Comparison of ENCODE assay signal across 8 cellular contexts in genomic region chr12:78229491-78230209, GRCh38.
DNase-seq lines count a peak whose midpoint lies in the region; ATAC-seq, FAIRE-seq and TF ChIP-seq lines count a peak whose summit lies in the region.

No MANE protein-coding gene starts in this region.

- H3K9ac ChIP-seq in iPS-20b (ENCODE audit: low read depth, low read length), result peak overlapping the region; percentile 17; the same call in 1 of the 2 replicates

- no peaks in the 10 kb centered on the region for H3K9me3 ChIP-seq in A549
- H3K9me3 ChIP-seq in iPS-20b (ENCODE audit: insufficient read depth, low read depth, low read length), result peaks cover 5% of the 10 kb centered on the region
- H3K9me3 ChIP-seq in stomach, result peaks cover 0 to 4% (median 0%) of the 10 kb centered on the region in 4 donors

- CTCF ChIA-PET in A549 (lab: Yijun Ruan, JAX), result no interaction called here

- H3K36me3 ChIP-seq in GM06990 (ENCODE audit: control insufficient read depth, insufficient read depth, low read length) (no peaks in the 10 kb centered on the region), H7 (replicated peaks; ENCODE audit: control insufficient read depth, insufficient read depth, low read length) (no peaks in the 10 kb centered on the region), iPS-20b (ENCODE audit: insufficient read depth, low read depth, low read length) (no peaks in the 10 kb centered on the region), stomach (no peaks in the 10 kb centered on the region)

- H3K4me1 ChIP-seq in A549, result no peaks in the 10 kb centered on the region
- peaks cover 40% of the 10 kb centered on the region; the same call in 1 of the 2 replicates for H3K4me1 ChIP-seq in iPS-20b (ENCODE audit: insufficient read depth, low read length)
- H3K4me1 ChIP-seq in stomach, result no peaks in the 10 kb centered on the region

- H3K27me3 ChIP-seq in GM06990 (replicated peaks; ENCODE audit: control insufficient read depth, insufficient read depth, low read length) (no peaks in the 10 kb centered on the region), H7 (ENCODE audit: control insufficient read depth, insufficient read depth, low read length) (no peaks in the 10 kb centered on the region), iPS-20b (ENCODE audit: insufficient read depth, low read length) (no peaks in the 10 kb centered on the region), stomach (no peaks in the 10 kb centered on the region)

- no peak for TF ChIP-seq EP300 in A549 (IDR thresholded peaks at IDR 0.05)
- TF ChIP-seq EP300 in Ishikawa (IDR thresholded peaks at IDR 0.05; ENCODE audit: borderline replicate concordance), result no peak
- TF ChIP-seq EP300 in stomach (IDR thresholded peaks at IDR 0.05), result no peak

- peak; percentile 19 to 54; a peak in 2 of 5 replicates for TF ChIP-seq RAD21 in A549 (conservative IDR thresholded peaks at IDR 0.05 in 1 of 2, IDR thresholded peaks at IDR 0.05 in 1 of 2)
- TF ChIP-seq RAD21 in Ishikawa (IDR thresholded peaks at IDR 0.05; ENCODE audit: low read depth), result peak; percentile 34

- FAIRE-seq in A549 (lab: Jason Lieb, UNC), result no peak

- POLR2A ChIA-PET in A549 (lab: Yijun Ruan, JAX), result no interaction called here

- no peak overlapping the region for H3K4me3 ChIP-seq in A549
- no peak overlapping the region for H3K4me3 ChIP-seq in GM06990 (replicated peaks; ENCODE audit: low read depth, low read length)
- H3K4me3 ChIP-seq in H7 (ENCODE audit: insufficient read depth, low read depth, low read length), result no peak overlapping the region
- peak overlapping the region; percentile 38 for H3K4me3 ChIP-seq in iPS-20b (ENCODE audit: low read length)
- no peak overlapping the region for H3K4me3 ChIP-seq in stomach

- H3K4me2 ChIP-seq in A549, result no peak overlapping the region

- no peak for TF ChIP-seq POLR2A in A549 (IDR thresholded peaks at IDR 0.05; ENCODE audit: low read length)
- TF ChIP-seq POLR2A in stomach (IDR thresholded peaks at IDR 0.05), result no peak

- TF ChIP-seq CTCF in A549 (IDR thresholded peaks at IDR 0.05) (peak; percentile 22; the same call in 1 of the 3 replicates), GM06990 (IDR thresholded peaks at IDR 0.05; ENCODE audit: insufficient read depth, low read length, poor library complexity, severe bottlenecking) (peak; percentile 79), VCaP (conservative IDR thresholded peaks at IDR 0.05) (peak; percentile 85), stomach (IDR thresholded peaks at IDR 0.05) (peak in 1 of 7 experiments; percentile 22)

- ATAC-seq in A549, result peak in 1 of 2 experiments; percentile 46; a peak in 1 of 6 replicates

- intact Hi-C loops in stomach (cut with DNase I; ENCODE audit: low total_unique reads), result no loop called here

- DNase-seq in A549 (ENCODE audit: low read depth in 1 of 2, low spot score in 1 of 2), result peak; percentile 4 to 65
- peak; percentile 21 for DNase-seq in GM06990 (ENCODE audit: extremely low read depth, insufficient read length)
- DNase-seq in H7, result peak; percentile 2
- no peak for DNase-seq in stomach
- no peak for DNase-seq in inferior parietal cortex (ENCODE audit: extremely low spot score)

- H3K27ac ChIP-seq in A549 (no peak overlapping the region), VCaP (no peak overlapping the region), iPS-20b (ENCODE audit: low read length) (no peak overlapping the region), stomach (no peak overlapping the region)

- WGBS in A549 (ENCODE audit: missing lambda C conversion rate), result 54% methylated on average over 6 of the region's 6 CpGs
- WGBS in stomach, 5 donors, result 34 to 44% (median 37%) methylated on average over 6 of the region's 6 CpGs

TF ChIP-seq in A549, 52 proteins besides CTCF, POLR2A, EP300 and RAD21 (continues in another document):
- TF ChIP-seq TFCP2L1 (CRISPR knock-in tag; IDR thresholded peaks at IDR 0.05), result no peak
- TF ChIP-seq CHD2 (IDR thresholded peaks at IDR 0.05; ENCODE audit: low read length, partially characterized antibody), result no peak
- no peak for TF ChIP-seq FOSL2 (IDR thresholded peaks at IDR 0.05)
- no peak for TF ChIP-seq FOSL2 (CRISPR knock-in tag; IDR thresholded peaks at IDR 0.05)
- TF ChIP-seq REST (IDR thresholded peaks at IDR 0.05), result no peak
- TF ChIP-seq ATOH8 (CRISPR knock-in tag; IDR thresholded peaks at IDR 0.05; ENCODE audit: low read depth), result no peak
- no peak for TF ChIP-seq FOXS1 (CRISPR knock-in tag; IDR thresholded peaks at IDR 0.05)
- no peak for TF ChIP-seq RCOR1 (IDR thresholded peaks at IDR 0.05; ENCODE audit: low read depth, low read length)
- no peak for TF ChIP-seq NR3C1 (IDR thresholded peaks at IDR 0.05)
- no peak for TF ChIP-seq EHF (CRISPR knock-in tag; IDR thresholded peaks at IDR 0.05)
- TF ChIP-seq NPAS2 (CRISPR knock-in tag; IDR thresholded peaks at IDR 0.05; ENCODE audit: borderline replicate concordance), result no peak

TF ChIP-seq in Ishikawa, 13 proteins besides CTCF, POLR2A, EP300 and RAD21:
- TF ChIP-seq FOXM1 (IDR thresholded peaks at IDR 0.05; ENCODE audit: borderline replicate concordance, low read depth), result no peak
- peak; percentile 66 for TF ChIP-seq YY1 (IDR thresholded peaks at IDR 0.05; ENCODE audit: low read depth)

Comparison
In these comparisons a context has a peak if more than half of its experiments do, and no peak if none do; other contexts are left out.
1. DNase-seq: peak in A549 (2 of 2), GM06990 (single experiment) and H7 (single experiment); none in stomach (single experiment) and inferior parietal cortex (single experiment).